In genomic region chr2:127674241-127675209, GRCh38 we compare ENCODE assay signal across 8 cellular contexts. TPM values are rescaled to one million over a fixed set of nuclear protein-coding genes. Genes with fewer than 3 reads are reported as not detected.
DNase-seq lines count a peak whose midpoint lies in the region; ATAC-seq and TF ChIP-seq lines count a peak whose summit lies in the region.

No MANE protein-coding gene starts in this region.

- TF ChIP-seq POLR2A in right lobe of liver (IDR thresholded peaks at IDR 0.05) (no peak), testis (IDR thresholded peaks at IDR 0.05) (no peak)

- POLR2A ChIA-PET in Panc1 (lab: Charles Lee) = interaction anchor here (0.7 kb wide), 1 partner anchor 81 kb away, joined by 4 read pairs; no protein-coding TSS in a partner anchor

- peaks cover 56% of the 10 kb centered on the region for H3K4me1 Mint-ChIP-seq in chondrocyte (ENCODE audit: low read depth)

- ATAC-seq in Panc1 (peak; percentile 51; the same call in 1 of the 2 replicates), right lobe of liver (peak; percentile 51 to 59 (median 56)), GM19328 (IDR thresholded peaks at IDR 0.05; ENCODE audit: unreplicated experiment) (no peak)

- H3K9ac ChIP-seq in Karpas-422 (ENCODE audit: low read length) = no peak overlapping the region

- intact Hi-C loops in Panc1 (cut with micrococcal nuclease; ENCODE audit: unreplicated experiment) = no loop called here
- intact Hi-C loops in right lobe of liver (cut with DNase I) = no loop called here
- intact Hi-C loops in testis (cut with DNase I; ENCODE audit: low total_unique reads) = no loop called here

- H3K27me3 Mint-ChIP-seq in chondrocyte (ENCODE audit: low read depth) = no peaks in the 10 kb centered on the region

- H3K27me3 ChIP-seq in Panc1 (ENCODE audit: control insufficient read depth, insufficient read depth, low read length) = peaks cover 4% of the 10 kb centered on the region; the same call in 1 of the 2 replicates
- H3K27me3 ChIP-seq in right lobe of liver = no peaks in the 10 kb centered on the region
- H3K27me3 ChIP-seq in testis = no peaks in the 10 kb centered on the region
- H3K27me3 ChIP-seq in Karpas-422 (ENCODE audit: low read length) = 0 out of 2 replicates have a peak, but pooled peaks cover 4% of the 10 kb centered on the region

- CTCF ChIA-PET in Panc1 (lab: Charles Lee) = interaction anchor here (3.1 kb wide), 1 partner anchor 83 kb away, joined by 12 read pairs; no protein-coding TSS in a partner anchor

- 9% methylated on average over 22 of the region's 72 CpGs for WGBS in right lobe of liver (ENCODE audit: insufficient coverage, low coverage, low lambda C conversion rate, missing lambda C conversion rate)
- 8 to 12% methylated on average over 3 to 29 of the region's 72 CpGs for WGBS in testis, 2 donors

- H4K20me1 ChIP-seq in Karpas-422 (ENCODE audit: insufficient read depth, low read depth, low read length) = no peaks in the 10 kb centered on the region

- H2AFZ ChIP-seq in Karpas-422 (ENCODE audit: low read length) = no peak overlapping the region

- in situ Hi-C loops in Panc1 (cut with HindIII; ENCODE audit: low pct_unique_long_range_greater_than_20kb, low sequenced_read_pairs) = no loop called here

- peaks cover 11% of the 10 kb centered on the region for H3K4me1 ChIP-seq in Panc1 (ENCODE audit: control insufficient read depth, insufficient read depth, low read length)
- peaks cover 0 to 6% (median 0%) of the 10 kb centered on the region in 4 donors for H3K4me1 ChIP-seq in right lobe of liver
- no peaks in the 10 kb centered on the region for H3K4me1 ChIP-seq in testis
- no peaks in the 10 kb centered on the region for H3K4me1 ChIP-seq in Karpas-422 (ENCODE audit: low read length)

- H3K27ac ChIP-seq in Panc1 (ENCODE audit: low read length) (no peak overlapping the region; the same call in 1 of the 2 replicates), right lobe of liver (peak overlapping the region; percentile 34 to 70 (median 47)), testis (peak overlapping the region in 1 of 2 donors; percentile 68), Karpas-422 (ENCODE audit: low read length) (no peak overlapping the region)

- H3K9me3 ChIP-seq in Panc1 (ENCODE audit: control insufficient read depth, insufficient read depth, low read depth, low read length) = no peaks in the 10 kb centered on the region
- H3K9me3 ChIP-seq in right lobe of liver = no peaks in the 10 kb centered on the region
- no peaks in the 10 kb centered on the region for H3K9me3 ChIP-seq in testis
- no peaks in the 10 kb centered on the region for H3K9me3 ChIP-seq in Karpas-422 (ENCODE audit: low read length)

- TF ChIP-seq CTCF in Panc1 (IDR thresholded peaks at IDR 0.05) (no peak), chondrocyte (IDR thresholded peaks at IDR 0.05) (no peak), right lobe of liver (IDR thresholded peaks at IDR 0.05) (no peak), testis (IDR thresholded peaks at IDR 0.05) (no peak)

- H3K36me3 ChIP-seq in Panc1 (ENCODE audit: control insufficient read depth, insufficient read depth, low read length) (no peaks in the 10 kb centered on the region), right lobe of liver (no peaks in the 10 kb centered on the region), testis (ENCODE audit: low read depth, missing control alignments) (no peaks in the 10 kb centered on the region), Karpas-422 (ENCODE audit: insufficient read depth, low read length) (no peaks in the 10 kb centered on the region)

- H3K4me3 Mint-ChIP-seq in chondrocyte (ENCODE audit: unreplicated experiment) = peak overlapping the region; percentile 96

- peaks cover 6% of the 10 kb centered on the region for H3K36me3 Mint-ChIP-seq in chondrocyte (ENCODE audit: low read depth)

- no TSS peak for BruUV-seq in Panc1 (replicated peaks; lab: Mats Ljungman, UMichigan)

- DNase-seq in D341Med (ENCODE audit: low spot score) = peak; percentile 82
- no peak for DNase-seq in Panc1 (ENCODE audit: low read depth, low spot score)
- DNase-seq in chondrocyte (ENCODE audit: low spot score) = no peak
- DNase-seq in right lobe of liver = peak in 1 of 3 donors; percentile 42
- peak; percentile 13 for DNase-seq in testis
- DNase-seq in COLO668 (lab: John Stamatoyannopoulos, UW; ENCODE audit: unreplicated experiment) = no peak
- no peak for DNase-seq in Karpas-422

- H3K4me3 ChIP-seq in Panc1 (ENCODE audit: low read depth in 2 of 2, low read length in 2 of 2) = peak overlapping the region; percentile 9 to 40; a peak in 2 of 4 replicates
- peak overlapping the region; percentile 69 to 79 (median 70) for H3K4me3 ChIP-seq in right lobe of liver
- peak overlapping the region; percentile 61 to 64 for H3K4me3 ChIP-seq in testis
- H3K4me3 ChIP-seq in Karpas-422 (ENCODE audit: low read length) = no peak overlapping the region

- H3K27ac Mint-ChIP-seq in chondrocyte (ENCODE audit: unreplicated experiment) = peak overlapping the region; percentile 92

- H3K4me2 ChIP-seq in Karpas-422 (ENCODE audit: low read depth, low read length, poor library complexity, severe bottlenecking) = no peak overlapping the region

- no peaks in the 10 kb centered on the region for H3K9me3 Mint-ChIP-seq in chondrocyte (ENCODE audit: low read depth)

- H3K79me2 ChIP-seq in Karpas-422 (ENCODE audit: low read length) = no peaks in the 10 kb centered on the region

- H3K9me2 ChIP-seq in Karpas-422 (replicated peaks; ENCODE audit: insufficient read depth, low read length) = no peaks in the 10 kb centered on the region

RNA-seq across cellular contexts. Expression of gene LIMS2, which starts 0.8 kb away (rescaled TPM):
- total RNA-seq in Panc1 (2021; ENCODE audit: unreplicated experiment) (8.9 TPM), chondrocyte (75.3 to 173 TPM (median 171 TPM) in 3 replicates), right lobe of liver (10 to 100 TPM in 5 of 6 experiments, 1 to 10 TPM in 1; 6.6 to 37.7 (median 19.5) TPM), testis (10 to 100 TPM; 19.0 to 19.3 TPM)
- 7.1 TPM for polyA plus RNA-seq in Panc1 (2012; ENCODE audit: insufficient read length)
- polyA plus RNA-seq in testis (ENCODE audit: insufficient read depth, low read depth, low replicate concordance) = 23.6 TPM
- total RNA-seq in Karpas-422 (2014; rRNA removed; shearing (Covaris generic); ENCODE audit: low replicate concordance) = 0.32 and 0.56 TPM in 2 replicates

RNA-seq across cellular contexts. Expression of gene SFT2D3, which starts 26.8 kb away (rescaled TPM):
- total RNA-seq in Panc1 (2021; ENCODE audit: unreplicated experiment) (5.6 TPM), chondrocyte (5.1 to 7.2 TPM (median 7.1 TPM) in 3 replicates), right lobe of liver (1 to 10 TPM; 1.6 to 4.7 (median 3.4) TPM), testis (10 to 100 TPM; 12.9 to 13.2 TPM)
- polyA plus RNA-seq in Panc1 (2012; ENCODE audit: insufficient read length) = not detected
- polyA plus RNA-seq in testis (ENCODE audit: insufficient read depth, low read depth, low replicate concordance) = 7.4 TPM
- 3.2 and 4.0 TPM in 2 replicates for total RNA-seq in Karpas-422 (2014; rRNA removed; shearing (Covaris generic); ENCODE audit: low replicate concordance)

RNA-seq across cellular contexts. Expression of gene GPR17, which starts 28.6 kb away (rescaled TPM):
- not detected for total RNA-seq in Panc1 (2021; ENCODE audit: unreplicated experiment)
- not detected for polyA plus RNA-seq in Panc1 (2012; ENCODE audit: insufficient read length)
- total RNA-seq in chondrocyte = not detected in 3 replicates
- not detected for total RNA-seq in right lobe of liver
- total RNA-seq in testis = under 1 TPM in 1 of 2 donors, not detected in 1; 0.25 TPM
- 0.29 TPM for polyA plus RNA-seq in testis (ENCODE audit: insufficient read depth, low read depth, low replicate concordance)
- not detected in 2 replicates for total RNA-seq in Karpas-422 (2014; rRNA removed; shearing (Covaris generic); ENCODE audit: low replicate concordance)

Comparison
In these comparisons a context has a peak if more than half of its experiments do, and no peak if none do; other contexts are left out.
1. DNase-seq: peak in D341Med (single experiment) and testis (single experiment); none in Panc1 (single experiment), chondrocyte (single experiment), COLO668 (single experiment) and Karpas-422 (single experiment).
2. H3K27ac ChIP-seq: peak in right lobe of liver (3 of 3); none in Panc1 (single experiment) and Karpas-422 (single experiment).